Comparison of ENCODE assay signal across 12 cellular contexts in the genomic region with DNA sequence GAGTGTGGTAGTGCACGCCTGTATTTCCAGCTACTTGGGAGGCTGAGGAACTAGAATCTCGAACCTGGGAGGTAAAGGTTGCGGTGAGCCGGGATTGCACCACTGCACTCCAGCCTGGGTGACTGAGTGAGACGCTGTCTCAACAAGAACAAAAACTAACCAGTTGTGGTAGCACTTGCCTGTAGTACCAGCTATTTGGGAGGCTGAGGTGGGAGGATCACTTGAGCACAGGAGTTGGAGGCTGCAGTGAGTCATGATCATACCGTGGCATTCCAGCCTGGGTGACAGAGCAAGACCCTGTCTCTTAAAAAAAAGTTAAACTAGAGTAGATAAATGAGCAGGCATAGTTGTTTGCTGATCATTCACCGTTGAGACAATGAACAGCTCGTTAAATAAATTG. TPM values are rescaled to one million over a fixed set of nuclear protein-coding genes. Genes with fewer than 3 reads are reported as not detected.
A peak's percentile ranks its signal among the peaks of the same experiment; 100 is the strongest.
DNase-seq lines count a peak whose midpoint lies in the region; TF ChIP-seq lines count a peak whose summit lies in the region.
"Had no signal": no experiment of that assay in that cellular context is flagged by ENCODE, and none has a peak within 500 bp of the region (broad histone marks: within the 10 kb centered on the region; RNA-seq: fewer than 3 reads in every experiment).

No MANE protein-coding gene starts in this region.

- peaks cover 90% of the 10 kb centered on the region for H3K79me2 ChIP-seq in DOHH2 (ENCODE audit: control insufficient read depth, low read length)
- peaks cover 86% of the 10 kb centered on the region for H3K79me2 ChIP-seq in SU-DHL-6 (ENCODE audit: insufficient read depth, low read length)

- H3K27ac Mint-ChIP-seq in endodermal cell = peak overlapping the region; percentile 61
- H3K27ac Mint-ChIP-seq: CD8-positive, alpha-beta memory T cell had no signal

- peaks cover 16% of the 10 kb centered on the region for H3K36me3 Mint-ChIP-seq in endodermal cell (ENCODE audit: low read depth)

- DNase-seq in endodermal cell (no peak), H7 (no peak), GM10266 (ENCODE audit: extremely low spot score) (no peak), erythroblast (lab: John Stamatoyannopoulos, UW) (no peak)
- DNase-seq: BE2C; CD8-positive, alpha-beta memory T cell; DMS53; GM23248 had no signal

- no peak overlapping the region for H3K4me3 Mint-ChIP-seq in endodermal cell

- H3K4me1 Mint-ChIP-seq in endodermal cell = peaks cover 48% of the 10 kb centered on the region

- H3K27ac ChIP-seq in DOHH2 (ENCODE audit: low read depth, low read length) = peak overlapping the region; percentile 90
- peak overlapping the region; percentile 97 for H3K27ac ChIP-seq in SU-DHL-6 (ENCODE audit: low read depth, low read length)
- H3K27ac ChIP-seq in endodermal cell (ENCODE audit: low read depth, low read length) = no peak overlapping the region
- H3K27ac ChIP-seq: GM23248 had no signal

- H3K27me3 ChIP-seq in DOHH2 (ENCODE audit: control insufficient read depth, low read length) = no peaks in the 10 kb centered on the region
- H3K27me3 ChIP-seq in SU-DHL-6 (ENCODE audit: low read length) = no peaks in the 10 kb centered on the region
- H3K27me3 ChIP-seq in endodermal cell (ENCODE audit: control insufficient read depth, insufficient read depth, low read length, poor library complexity, severe bottlenecking) = no peaks in the 10 kb centered on the region
- H3K27me3 ChIP-seq in H7 (ENCODE audit: control insufficient read depth, insufficient read depth, low read length) = no peaks in the 10 kb centered on the region
- H3K27me3 ChIP-seq: BE2C had no signal

- H3K4me2 ChIP-seq in DOHH2 (ENCODE audit: low read length) = peak overlapping the region; percentile 76
- H3K4me2 ChIP-seq in SU-DHL-6 (ENCODE audit: low read depth, low read length, poor library complexity, severe bottlenecking) = peak overlapping the region; percentile 90
- H3K4me2 ChIP-seq: A549 had no signal

- H3K9me3 ChIP-seq in DOHH2 (ENCODE audit: control insufficient read depth, insufficient read depth, low read length) (no peaks in the 10 kb centered on the region), SU-DHL-6 (ENCODE audit: insufficient read depth, low read length) (no peaks in the 10 kb centered on the region), endodermal cell (ENCODE audit: control insufficient read depth, low read length) (no peaks in the 10 kb centered on the region)
- H3K9me3 ChIP-seq: A549, BE2C had no signal

- no peaks in the 10 kb centered on the region for H3K9me2 ChIP-seq in DOHH2 (replicated peaks; ENCODE audit: control insufficient read depth, low read length)
- no peaks in the 10 kb centered on the region for H3K9me2 ChIP-seq in SU-DHL-6 (replicated peaks; ENCODE audit: insufficient read depth, low read length)

- peak overlapping the region; percentile 47 for H3K9ac ChIP-seq in SU-DHL-6 (ENCODE audit: low read length)
- H3K9ac ChIP-seq in endodermal cell (ENCODE audit: extremely low read depth, low read length, poor library complexity, severe bottlenecking) = no peak overlapping the region
- H3K9ac ChIP-seq: GM23248 had no signal

- peaks cover 53% of the 10 kb centered on the region for H3F3A ChIP-seq in DOHH2 (ENCODE audit: control insufficient read depth, insufficient read depth)
- H3F3A ChIP-seq in SU-DHL-6 (ENCODE audit: insufficient read depth) = peaks cover 98% of the 10 kb centered on the region

- H3K36me3 ChIP-seq in DOHH2 (ENCODE audit: control insufficient read depth, low read length) (peaks cover 54% of the 10 kb centered on the region), SU-DHL-6 (ENCODE audit: low read length) (no peaks in the 10 kb centered on the region; the same call in 1 of the 2 replicates), endodermal cell (ENCODE audit: control insufficient read depth, insufficient read depth, low read length) (peaks cover 10% of the 10 kb centered on the region), H7 (replicated peaks; ENCODE audit: control insufficient read depth, insufficient read depth, low read length) (no peaks in the 10 kb centered on the region)
- H3K36me3 ChIP-seq: BE2C had no signal

- H3K4me1 ChIP-seq in DOHH2 (ENCODE audit: control insufficient read depth, low read length) = peaks cover 100% of the 10 kb centered on the region
- H3K4me1 ChIP-seq in endodermal cell (ENCODE audit: control insufficient read depth, insufficient read depth, low read length) = peaks cover 4% of the 10 kb centered on the region

- no peak for TF ChIP-seq POLR2A in erythroblast (IDR thresholded peaks at IDR 0.05; ENCODE audit: low read length)

- H3K4me3 ChIP-seq in DOHH2 (ENCODE audit: low read length) (peak overlapping the region; percentile 76), SU-DHL-6 (ENCODE audit: insufficient read depth, low read length, poor library complexity, severe bottlenecking) (peak overlapping the region; percentile 2), endodermal cell (ENCODE audit: low read length) (no peak overlapping the region), H7 (ENCODE audit: insufficient read depth, low read depth, low read length) (no peak overlapping the region)
- H3K4me3 ChIP-seq: A549, GM12878, GM23248 had no signal

- WGBS in endodermal cell (ENCODE audit: insufficient coverage in 1 of 2, insufficient read length in 1 of 2), 2 experiments = 93% methylated on average over 7 to 8 of the region's 8 CpGs

- H3K27me3 Mint-ChIP-seq in endodermal cell (ENCODE audit: insufficient read depth) = no peaks in the 10 kb centered on the region
- H3K27me3 Mint-ChIP-seq: CD8-positive, alpha-beta memory T cell had no signal

- no peak for TF ChIP-seq CTCF in DOHH2 (IDR thresholded peaks at IDR 0.05; ENCODE audit: low read depth, low read length, poor library complexity, severe bottlenecking)
- no peak for TF ChIP-seq CTCF in SU-DHL-6 (IDR thresholded peaks at IDR 0.05; ENCODE audit: insufficient read depth, low read length, poor library complexity, severe bottlenecking)
- TF ChIP-seq CTCF in endodermal cell (conservative IDR thresholded peaks at IDR 0.05) = no peak
- TF ChIP-seq CTCF in GM10266 (IDR thresholded peaks at IDR 0.05; ENCODE audit: control insufficient read depth, insufficient read depth, low read depth, missing control alignments) = no peak

- H4K20me1 ChIP-seq in DOHH2 (ENCODE audit: control insufficient read depth, insufficient read depth, low read depth, low read length) (no peaks in the 10 kb centered on the region), SU-DHL-6 (ENCODE audit: low read depth, low read length) (no peaks in the 10 kb centered on the region)

- no peaks in the 10 kb centered on the region for H3K9me3 Mint-ChIP-seq in endodermal cell
- H3K9me3 Mint-ChIP-seq: CD8-positive, alpha-beta memory T cell had no signal

- H2AFZ ChIP-seq in SU-DHL-6 (ENCODE audit: low read depth, low read length, severe bottlenecking) = no peak overlapping the region
- H2AFZ ChIP-seq: GM23248 had no signal

RNA-seq across cellular contexts. Expression of gene CUX1, which starts 48.9 kb away (rescaled TPM):
- 100 to 1,000 TPM in 1 of 2 donors, 10 to 100 TPM in 1; 85.1 to 108 TPM for total RNA-seq in endodermal cell
- 49.5 TPM for polyA plus RNA-seq in endodermal cell (2013, experiment 1 of 2)
- polyA plus RNA-seq in endodermal cell (2013, experiment 2 of 2) = 50.8 TPM
- total RNA-seq in H7 (2014; rRNA removed; shearing (Covaris generic)) = 25.3 and 28.2 TPM in 2 replicates

Comparison
In these comparisons a context has a peak if more than half of its experiments do, and no peak if none do; other contexts are left out.
1. H3K4me3 ChIP-seq: peak in DOHH2 (single experiment) and SU-DHL-6 (single experiment); none in endodermal cell (single experiment) and H7 (single experiment).